Comparison of ENCODE assay signal across 20 cellular contexts in genomic region chr16:86784267-86784626, GRCh38.
"Had no signal": no experiment of that assay in that cellular context is flagged by ENCODE, and none has a peak within 500 bp of the region (broad histone marks: within the 10 kb centered on the region; RNA-seq: fewer than 3 reads in every experiment).

No MANE protein-coding gene starts in this region.

- H3K27me3 ChIP-seq: body of pancreas, right atrium auricular region, tibial artery had no signal

- FAIRE-seq: colon, frontal cortex, kidney had no signal

- H3K4me3 ChIP-seq: body of pancreas, heart left ventricle, lung, right atrium auricular region, tibial artery had no signal

- DNase-seq: activated B cell treated with CpG ODN at 0.5 μM for 24 hours; activated CD4-positive, alpha-beta memory T cell treated with anti-CD3 and anti-CD28 coated beads, Interleukin-2, amount 10 ng/mL, durations not matched to agents 7 days and 5 days; activated CD4-positive, alpha-beta T cell treated with anti-CD3 and anti-CD28 coated beads for 48 hours; activated CD8-positive, alpha-beta memory T cell treated with anti-CD3 and anti-CD28 coated beads, Interleukin-2, amount 10 ng/mL, durations not matched to agents 7 days and 5 days; activated naive CD4-positive, alpha-beta T cell; activated naive CD8-positive, alpha-beta T cell treated with anti-CD3 and anti-CD28 coated beads, Interleukin-2, amount 10 ng/mL, durations not matched to agents 7 days and 5 days; activated T-cell treated with anti-CD3 and anti-CD28 coated beads, Interleukin-2, amount 50 U/mL, for 1 hour; body of pancreas; central memory CD4-positive, alpha-beta T cell; endodermal cell; heart left ventricle; kidney; stimulated activated naive B cell treated with anti-CD40 and anti-IgM and Interleukin-4, amounts not matched to agents 10 μg/mL and 1 μg/mL and 100 μg/mL, for 72 hours; tibial artery had no signal

- H3K36me3 ChIP-seq: heart left ventricle, right atrium auricular region, tibial artery had no signal

- H3K27ac ChIP-seq: body of pancreas, epithelial cell of prostate, heart left ventricle, right atrium auricular region had no signal

- ATAC-seq: activated CD8-positive, alpha-beta memory T cell treated with anti-CD3 and anti-CD28 coated beads, Interleukin-2, amount 10 ng/mL, durations not matched to agents 7 days and 5 days; activated T-helper 17 cell treated with anti-CD3 and anti-CD28 coated beads, Interleukin-2, amount 50 U/mL, for 72 hours; body of pancreas; heart left ventricle; stimulated activated naive B cell treated with anti-CD40 and anti-IgM and Interleukin-4, amounts not matched to agents 10 μg/mL and 1 μg/mL and 100 μg/mL, for 72 hours had no signal

- H3K4me1 ChIP-seq: body of pancreas, heart left ventricle, right atrium auricular region had no signal

- H3K9me3 ChIP-seq: body of pancreas, heart left ventricle, right atrium auricular region, tibial artery had no signal
